19 cellular contexts compared by ENCODE assay signal in the genomic region with DNA sequence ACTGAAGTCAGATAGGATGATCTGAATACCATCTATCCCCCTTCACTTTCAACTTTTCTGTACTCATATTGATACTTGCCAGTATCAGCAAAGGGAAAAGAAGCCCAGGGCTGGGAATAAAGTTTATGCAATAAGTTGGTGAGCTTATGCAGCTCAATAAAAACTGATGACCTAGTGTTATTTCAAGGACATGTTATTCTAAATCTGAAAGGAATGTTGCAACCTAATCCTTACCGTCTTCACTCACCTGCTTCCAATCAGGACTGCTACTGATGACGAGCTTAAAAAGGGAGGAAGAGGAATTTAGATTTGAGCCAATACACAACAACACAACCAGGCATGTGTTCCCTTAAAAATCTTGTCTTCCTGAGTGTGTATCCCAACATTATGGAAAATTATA.
"Had no signal": no experiment of that assay in that cellular context is flagged by ENCODE, and none has a peak within 500 bp of the region (broad histone marks: within the 10 kb centered on the region; RNA-seq: fewer than 3 reads in every experiment).

No MANE protein-coding gene starts in this region.

- DNase-seq: activated CD4-positive, alpha-beta T cell treated with anti-CD3 and anti-CD28 coated beads, Interleukin-2, amount 50 U/mL, for 4 hours; activated CD4-positive, CD25-positive, alpha-beta regulatory T cell treated with anti-CD3 and anti-CD28 coated beads, Interleukin-2, amount 50 U/mL, for 72 hours; activated naive CD4-positive, alpha-beta T cell treated with Interleukin-2 at 50 U/mL for 16 hours; activated T-cell treated with anti-CD3 and anti-CD28 coated beads for 4 hours; anterior cingulate cortex; brain microvascular endothelial cell; cerebellar nuclear complex; effector CD8-positive, alpha-beta T cell; islet precursor cell; mucosa of descending colon; naive thymus-derived CD4-positive, alpha-beta T cell; stimulated activated naive CD8-positive, alpha-beta T cell treated with anti-CD3 and anti-CD28 coated beads, Interleukin-15, Interleukin-2, amounts not matched to agents 100 U/mL and 50 U/mL, for 24 hours; T1000; transverse colon had no signal

- H3K36me3 ChIP-seq: brain microvascular endothelial cell, right atrium auricular region, transverse colon, vagina had no signal

- H3K9me3 ChIP-seq: mucosa of descending colon, right atrium auricular region, transverse colon, vagina had no signal

- H3K79me2 ChIP-seq: hepatocyte had no signal

- H2AFZ ChIP-seq: hepatocyte had no signal

- H3K4me2 ChIP-seq: hepatocyte had no signal

- H3K4me1 ChIP-seq: right atrium auricular region had no signal

- ATAC-seq: activated T-helper 17 cell treated with anti-CD3 and anti-CD28 coated beads, Interleukin-2, amount 50 U/mL, for 72 hours; left lobe of liver; mucosa of descending colon; naive thymus-derived CD4-positive, alpha-beta T cell; stimulated activated naive CD8-positive, alpha-beta T cell treated with anti-CD3 and anti-CD28 coated beads, Interleukin-15, Interleukin-2, amounts not matched to agents 100 U/mL and 50 U/mL, for 24 hours had no signal

- H3K27ac ChIP-seq: brain microvascular endothelial cell, hepatocyte, transverse colon, vagina had no signal

- H3K4me3 ChIP-seq: hepatocyte, mucosa of descending colon, right atrium auricular region, transverse colon, vagina had no signal

- H3K27me3 ChIP-seq: brain microvascular endothelial cell, hepatocyte, right atrium auricular region, transverse colon, vagina had no signal
